Comparison of ENCODE assay signal across 8 cellular contexts in the genomic region with DNA sequence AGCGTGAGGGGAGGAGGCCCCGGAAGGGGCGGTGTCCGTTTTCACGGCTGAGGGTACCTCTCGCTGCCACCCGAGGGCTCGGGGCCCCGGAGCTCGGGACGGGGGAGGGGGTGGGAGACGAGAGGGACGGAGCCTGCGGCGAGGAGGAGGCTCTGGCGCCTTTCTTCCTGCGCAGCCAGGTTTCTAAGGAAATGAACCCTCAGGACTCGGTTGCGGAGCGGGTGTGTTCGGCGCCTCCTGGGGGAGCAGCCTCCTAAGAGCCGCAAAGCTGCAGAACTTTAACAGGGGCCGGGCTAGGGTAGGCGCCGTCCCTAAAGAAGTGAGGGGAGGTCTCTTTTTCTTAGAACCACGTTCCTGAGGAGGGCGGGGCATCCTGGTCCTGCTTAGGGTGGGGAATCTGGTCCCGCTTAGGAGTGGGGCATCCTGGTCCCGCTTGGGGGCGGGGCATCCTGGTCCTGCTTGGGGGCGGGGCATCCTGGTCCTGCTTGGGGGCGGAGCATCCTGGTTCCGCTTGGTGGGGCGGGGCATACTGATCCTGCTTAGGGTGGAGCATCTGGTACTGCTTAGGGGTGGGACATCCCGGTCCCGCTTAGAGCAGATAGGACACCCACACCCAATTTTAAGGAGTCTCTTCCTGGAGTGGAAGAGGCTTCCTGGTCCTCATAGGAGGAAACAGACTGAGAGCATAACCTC. TPM values are rescaled to one million over a fixed set of nuclear protein-coding genes. Genes with fewer than 3 reads are reported as not detected.
A peak's percentile ranks its signal among the peaks of the same experiment; 100 is the strongest.
DNase-seq lines count a peak whose midpoint lies in the region; ATAC-seq, FAIRE-seq and TF ChIP-seq lines count a peak whose summit lies in the region.

No MANE protein-coding gene starts in this region.

- POLR2A ChIA-PET in activated CD4-positive, alpha-beta memory T cell treated with anti-CD3 and anti-CD28 coated beads for 36 hours (lab: Charles Lee): interaction anchor here (0.7 kb wide), 1 partner anchor 656 kb away, joined by 3 read pairs; no protein-coding TSS in a partner anchor

- H3K27me3 ChIP-seq in aorta (ENCODE audit: control insufficient read depth in 1 of 2, insufficient read depth in 2 of 2, low read length in 1 of 2): peaks cover 0 to 6% of the 10 kb centered on the region in 2 donors

- no peaks in the 10 kb centered on the region for H3K36me3 Mint-ChIP-seq in activated CD4-positive, alpha-beta memory T cell treated with anti-CD3 and anti-CD28 coated beads for 36 hours
- H3K36me3 Mint-ChIP-seq in natural killer cell: no peaks in the 10 kb centered on the region

- ATAC-seq in natural killer cell (peak; percentile 27 to 53 (median 46)), aorta (ENCODE audit: low FRiP score) (peak; percentile 19)

- no peaks in the 10 kb centered on the region for H3K4me1 ChIP-seq in aorta (ENCODE audit: control insufficient read depth in 1 of 2, insufficient read depth in 2 of 2, low read length in 2 of 2)

- peaks cover 2% of the 10 kb centered on the region for H3K9me3 ChIP-seq in aorta (ENCODE audit: control insufficient read depth, low read length)

- H3K9me3 Mint-ChIP-seq in activated CD4-positive, alpha-beta memory T cell treated with anti-CD3 and anti-CD28 coated beads for 36 hours: no peaks in the 10 kb centered on the region
- no peaks in the 10 kb centered on the region for H3K9me3 Mint-ChIP-seq in natural killer cell

- H3K4me3 Mint-ChIP-seq in activated CD4-positive, alpha-beta memory T cell treated with anti-CD3 and anti-CD28 coated beads for 36 hours: peak overlapping the region; percentile 43
- peak overlapping the region; percentile 61 for H3K4me3 Mint-ChIP-seq in natural killer cell

- intact Hi-C loops in activated CD4-positive, alpha-beta memory T cell treated with anti-CD3 and anti-CD28 coated beads for 36 hours (cut with micrococcal nuclease): loop anchor here (10.0 kb wide), 1 partner anchor 81 kb away; the partner anchor contains the start of gene PPP6R1
- intact Hi-C loops in natural killer cell (cut with micrococcal nuclease): no loop called here
- intact Hi-C loops in aorta (cut with DNase I): no loop called here

- WGBS in aorta, 2 donors: 1% methylated on average over 34 to 37 of the region's 37 CpGs

- CTCF ChIA-PET in activated CD4-positive, alpha-beta memory T cell treated with anti-CD3 and anti-CD28 coated beads for 36 hours (lab: Charles Lee): interaction anchor here (1.1 to 3.2 kb wide), 3 partner anchors 9 to 86 kb away, joined by 3 to 17 read pairs (median 9); no protein-coding TSS in a partner anchor

- FAIRE-seq in G401.6 (lab: Jason Lieb, UNC): peak; percentile 85

- H3K27ac Mint-ChIP-seq in activated CD4-positive, alpha-beta memory T cell treated with anti-CD3 and anti-CD28 coated beads for 36 hours: no peak overlapping the region
- H3K27ac Mint-ChIP-seq in natural killer cell: peak overlapping the region in 1 of 2 donors; percentile 58

- H3K27me3 Mint-ChIP-seq in activated CD4-positive, alpha-beta memory T cell treated with anti-CD3 and anti-CD28 coated beads for 36 hours: peaks cover 62% of the 10 kb centered on the region
- peaks cover 58 to 72% of the 10 kb centered on the region in 2 donors for H3K27me3 Mint-ChIP-seq in natural killer cell (ENCODE audit: low read depth in 2 of 2)

- H3K4me3 ChIP-seq in aorta (ENCODE audit: low read length in 2 of 2): no peak overlapping the region

- no peaks in the 10 kb centered on the region for H3K36me3 ChIP-seq in aorta (ENCODE audit: control insufficient read depth in 1 of 2, insufficient read depth in 2 of 2, low read length in 1 of 2)

- H3K27ac ChIP-seq in aorta (ENCODE audit: low read depth in 1 of 2, low read length in 2 of 2): no peak overlapping the region

- peaks cover 5% of the 10 kb centered on the region for H3K4me1 Mint-ChIP-seq in activated CD4-positive, alpha-beta memory T cell treated with anti-CD3 and anti-CD28 coated beads for 36 hours (ENCODE audit: low read depth)
- H3K4me1 Mint-ChIP-seq in natural killer cell: peaks cover 12 to 30% of the 10 kb centered on the region in 2 donors

- no peak for TF ChIP-seq CTCF in natural killer cell (IDR thresholded peaks at IDR 0.05)

- DNase-seq in NCI-H2029 (lab: John Stamatoyannopoulos, UW): peak; percentile 30
- DNase-seq in activated CD4-positive, alpha-beta memory T cell treated with anti-CD3 and anti-CD28 coated beads for 36 hours: peak; percentile 69
- DNase-seq in fibroblast of gingiva (ENCODE audit: low read depth): peak; percentile 62
- no peak for DNase-seq in natural killer cell
- peak; percentile 80 to 86 for DNase-seq in aorta
- DNase-seq in NCI-H1092 (lab: John Stamatoyannopoulos, UW): no peak
- no peak for DNase-seq in NK-92 (lab: John Stamatoyannopoulos, UW; ENCODE audit: unreplicated experiment)

RNA-seq across cellular contexts. Expression of gene SYT5, which starts 6.2 kb away (rescaled TPM):
- under 1 TPM in 1 of 2 experiments, not detected in 1; 0.22 TPM for total RNA-seq in activated CD4-positive, alpha-beta memory T cell treated with anti-CD3 and anti-CD28 coated beads for 36 hours
- total RNA-seq in natural killer cell (1 to 10 TPM; 4.9 to 6.1 (median 5.3) TPM), aorta (not detected)
- polyA plus RNA-seq in aorta: not detected

RNA-seq across cellular contexts. Expression of gene DNAAF3, which starts 7.5 kb away (rescaled TPM):
- not detected for total RNA-seq in activated CD4-positive, alpha-beta memory T cell treated with anti-CD3 and anti-CD28 coated beads for 36 hours
- total RNA-seq in natural killer cell: not detected
- not detected for total RNA-seq in aorta
- polyA plus RNA-seq in aorta: under 1 TPM; 0.38 to 0.87 TPM

RNA-seq across cellular contexts. Expression of gene TNNI3, which starts 16.3 kb away (rescaled TPM):
- not detected for total RNA-seq in activated CD4-positive, alpha-beta memory T cell treated with anti-CD3 and anti-CD28 coated beads for 36 hours
- total RNA-seq in natural killer cell (under 1 TPM in 1 of 3 donors, not detected in 2; 0.94 TPM), aorta (not detected)
- polyA plus RNA-seq in aorta: 10 to 100 TPM in 1 of 2 donors, under 1 TPM in 1; 0.51 to 14.1 TPM

RNA-seq across cellular contexts. Expression of gene TNNT1, which starts 24.9 kb away (rescaled TPM):
- not detected for total RNA-seq in activated CD4-positive, alpha-beta memory T cell treated with anti-CD3 and anti-CD28 coated beads for 36 hours
- under 1 TPM in 1 of 3 donors, not detected in 2; 0.94 TPM for total RNA-seq in natural killer cell
- total RNA-seq in aorta: 1 to 10 TPM in 1 of 2 donors, not detected in 1; 1.3 TPM
- 1 to 10 TPM; 1.4 to 2.0 TPM for polyA plus RNA-seq in aorta

RNA-seq across cellular contexts. Expression of gene PTPRH, which starts 35.4 kb away (rescaled TPM):
- not detected for total RNA-seq in activated CD4-positive, alpha-beta memory T cell treated with anti-CD3 and anti-CD28 coated beads for 36 hours
- total RNA-seq in natural killer cell (under 1 TPM in 1 of 3 donors, not detected in 2; 0.45 TPM), aorta (1 to 10 TPM in 1 of 2 donors, under 1 TPM in 1; 0.29 to 1.9 TPM)
- 1 to 10 TPM in 1 of 2 donors, under 1 TPM in 1; 0.03 to 7.5 TPM for polyA plus RNA-seq in aorta

Comparison
In these comparisons a context has a peak if more than half of its experiments do, and no peak if none do; other contexts are left out.
1. DNase-seq: peak in NCI-H2029 (single experiment), activated CD4-positive, alpha-beta memory T cell treated with anti-CD3 and anti-CD28 coated beads for 36 hours (single experiment), fibroblast of gingiva (single experiment) and aorta (2 of 2); none in natural killer cell (single experiment), NCI-H1092 (single experiment) and NK-92 (single experiment).